In the genomic region with DNA sequence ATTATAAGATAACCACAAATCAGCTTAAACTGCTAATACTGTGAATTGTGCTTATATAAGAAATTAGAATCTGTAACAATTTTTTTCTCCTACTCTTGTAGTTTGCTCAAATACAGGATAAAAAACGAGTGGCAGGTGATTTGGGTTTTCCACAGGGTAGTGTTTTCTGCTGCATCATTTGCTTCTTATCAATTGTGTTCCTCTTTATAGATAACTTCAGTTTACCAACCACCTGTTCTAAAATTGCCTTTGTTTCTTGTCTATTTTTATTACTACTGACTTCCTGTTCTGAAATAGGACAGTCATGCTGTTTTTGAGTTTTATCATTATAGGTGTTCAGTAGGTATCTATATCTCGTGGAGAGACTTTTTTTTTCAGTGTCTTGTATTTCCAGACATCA, we compare ENCODE assay signal across 11 cellular contexts. TPM values are rescaled to one million over a fixed set of nuclear protein-coding genes. Genes with fewer than 3 reads are reported as not detected.
A peak's percentile ranks its signal among the peaks of the same experiment; 100 is the strongest.
DNase-seq lines count a peak whose midpoint lies in the region; ATAC-seq and TF ChIP-seq lines count a peak whose summit lies in the region.
"Had no signal": no experiment of that assay in that cellular context is flagged by ENCODE, and none has a peak within 500 bp of the region (broad histone marks: within the 10 kb centered on the region; RNA-seq: fewer than 3 reads in every experiment).

No MANE protein-coding gene starts in this region.

- peaks cover 63 to 91% (median 71%) of the 10 kb centered on the region in 4 donors for H3K4me1 Mint-ChIP-seq in CD4-positive, alpha-beta memory T cell
- H3K4me1 Mint-ChIP-seq in endothelial cell (ENCODE audit: unreplicated experiment) = peaks cover 15% of the 10 kb centered on the region

- H3K4me3 ChIP-seq in CD4-positive, alpha-beta memory T cell (ENCODE audit: low read length in 2 of 2) = no peak overlapping the region
- H3K4me3 ChIP-seq in suprapubic skin = no peak overlapping the region
- H3K4me3 ChIP-seq: spleen had no signal

- H3K36me3 Mint-ChIP-seq in CD4-positive, alpha-beta memory T cell = peaks cover 18 to 28% of the 10 kb centered on the region in 2 donors
- H3K36me3 Mint-ChIP-seq in endothelial cell (ENCODE audit: low read depth, unreplicated experiment) = peaks cover under 1% of the 10 kb centered on the region

- TF ChIP-seq POLR2A in suprapubic skin (IDR thresholded peaks at IDR 0.05) = no peak

- H3K27ac ChIP-seq in CD4-positive, alpha-beta memory T cell (ENCODE audit: low read depth, low read length) = no peak overlapping the region
- no peak overlapping the region for H3K27ac ChIP-seq in suprapubic skin

- POLR2A ChIA-PET in CD4-positive, alpha-beta memory T cell (lab: Charles Lee; ENCODE audit: partially characterized antibody) = no interaction called here

- H3K9me3 Mint-ChIP-seq in CD4-positive, alpha-beta memory T cell = no peaks in the 10 kb centered on the region
- no peaks in the 10 kb centered on the region for H3K9me3 Mint-ChIP-seq in endothelial cell (ENCODE audit: unreplicated experiment)
- H3K9me3 Mint-ChIP-seq: neural crest cell had no signal

- peaks cover 72% of the 10 kb centered on the region for H3K4me1 ChIP-seq in CD4-positive, alpha-beta memory T cell (ENCODE audit: insufficient read depth, low read length)
- peaks cover 34% of the 10 kb centered on the region for H3K4me1 ChIP-seq in suprapubic skin

- no peak for DNase-seq in CD4-positive, alpha-beta memory T cell
- DNase-seq in suprapubic skin (ENCODE audit: low spot score in 2 of 2) (no peak), dedifferentiated amniotic fluid mesenchymal stem cell (ENCODE audit: extremely low spot score) (no peak), NCI-H748 (lab: John Stamatoyannopoulos, UW; ENCODE audit: unreplicated experiment) (no peak), endothelial cell (ENCODE audit: low spot score) (no peak)
- DNase-seq: NCI-H2107, spleen had no signal

- 74% methylated on average over 2 of the region's 2 CpGs for WGBS in suprapubic skin

- CTCF ChIA-PET in CD4-positive, alpha-beta memory T cell (lab: Charles Lee; ENCODE audit: partially characterized antibody) = no interaction called here

- H3K36me3 ChIP-seq in CD4-positive, alpha-beta memory T cell (ENCODE audit: insufficient read depth, low read length) = no peaks in the 10 kb centered on the region
- no peaks in the 10 kb centered on the region for H3K36me3 ChIP-seq in suprapubic skin

- peak; percentile 60 for ATAC-seq in GM18870 (IDR thresholded peaks at IDR 0.05; ENCODE audit: unreplicated experiment)
- ATAC-seq in HG02571 (IDR thresholded peaks at IDR 0.05; ENCODE audit: unreplicated experiment) = peak; percentile 48
- ATAC-seq in HG03571 (IDR thresholded peaks at IDR 0.05; ENCODE audit: unreplicated experiment) = peak; percentile 43

- no peak for TF ChIP-seq CTCF in suprapubic skin (IDR thresholded peaks at IDR 0.05)
- no peak for TF ChIP-seq CTCF in endothelial cell (IDR thresholded peaks at IDR 0.05; ENCODE audit: unreplicated experiment)

- H3K9me3 ChIP-seq in CD4-positive, alpha-beta memory T cell (ENCODE audit: control insufficient read depth in 1 of 2, low read length in 2 of 2) = no peaks in the 10 kb centered on the region
- H3K9me3 ChIP-seq in suprapubic skin = no peaks in the 10 kb centered on the region
- H3K9me3 ChIP-seq: spleen had no signal

- no peaks in the 10 kb centered on the region for H3K27me3 Mint-ChIP-seq in CD4-positive, alpha-beta memory T cell
- peaks cover 2% of the 10 kb centered on the region for H3K27me3 Mint-ChIP-seq in endothelial cell (ENCODE audit: unreplicated experiment)

- H3K27me3 ChIP-seq in CD4-positive, alpha-beta memory T cell (ENCODE audit: insufficient read depth, low read length) = no peaks in the 10 kb centered on the region
- no peaks in the 10 kb centered on the region for H3K27me3 ChIP-seq in suprapubic skin
- H3K27me3 ChIP-seq: spleen had no signal

- intact Hi-C loops in CD4-positive, alpha-beta memory T cell (cut with micrococcal nuclease) = no loop called here

- peak overlapping the region in 4 of 7 donors; percentile 23 to 54 (median 30) for H3K27ac Mint-ChIP-seq in CD4-positive, alpha-beta memory T cell
- H3K27ac Mint-ChIP-seq in endothelial cell (ENCODE audit: unreplicated experiment) = no peak overlapping the region

- no peak for TF ChIP-seq EP300 in suprapubic skin (IDR thresholded peaks at IDR 0.05)

- peak overlapping the region in 2 of 8 donors; percentile 12 to 40 for H3K4me3 Mint-ChIP-seq in CD4-positive, alpha-beta memory T cell
- no peak overlapping the region for H3K4me3 Mint-ChIP-seq in endothelial cell (ENCODE audit: unreplicated experiment)
- H3K4me3 Mint-ChIP-seq: neural crest cell had no signal

RNA-seq across cellular contexts. Expression of gene MFSD6, which starts 56.9 kb away (rescaled TPM):
- total RNA-seq in CD4-positive, alpha-beta memory T cell = 10 to 100 TPM; 38.3 to 47.5 TPM
- 10 to 100 TPM in 1 of 2 donors, 1 to 10 TPM in 1; 7.7 to 29.1 TPM for polyA plus RNA-seq in CD4-positive, alpha-beta memory T cell
- total RNA-seq in suprapubic skin (100 to 1,000 TPM; 182 to 295 (median 199) TPM), endothelial cell (ENCODE audit: unreplicated experiment) (2.4 TPM)

Comparison
In these comparisons a context has a peak if more than half of its experiments do, and no peak if none do; other contexts are left out.
1. RNA of gene MFSD6, which starts 56.9 kb away (total RNA-seq): 182 to 295 TPM in suprapubic skin and 38.3 to 47.5 TPM in CD4-positive, alpha-beta memory T cell; 2.4 TPM in endothelial cell (single experiment); every median in the first group is over 10 times any median in the second.
2. Peak in every context shown above with its lines, with median percentiles within 50 percentile points of each other: ATAC-seq.